ENCODE assay signal across 10 cellular contexts in genomic region chr10:76130892-76131291, GRCh38.
"Had no signal": no experiment of that assay in that cellular context is flagged by ENCODE, and none has a peak within 500 bp of the region (broad histone marks: within the 10 kb centered on the region; RNA-seq: fewer than 3 reads in every experiment).

No MANE protein-coding gene starts in this region.

- H3K27ac Mint-ChIP-seq: GM23338, H9 had no signal

- H3K4me2 ChIP-seq: GM23338 had no signal

- H3K9ac ChIP-seq: GM23248 had no signal

- H2AFZ ChIP-seq: GM23248, GM23338 had no signal

- FAIRE-seq: H1, H54 had no signal

- H3K4me3 Mint-ChIP-seq: GM23338, H9 had no signal

- ATAC-seq: GM23338, HCT116 had no signal

- H3K9me3 Mint-ChIP-seq: GM23338 had no signal

- H3K4me1 ChIP-seq: HAP-1 had no signal

- H3K27ac ChIP-seq: GM23248 had no signal

- H3K9me3 ChIP-seq: HAP-1 had no signal

- H3K36me3 ChIP-seq: HAP-1 had no signal

- DNase-seq: GM23248, GOT3, H7, H9, HCEC 1CT had no signal

- H3K4me3 ChIP-seq: GM23248, GM23338, HAP-1 had no signal
